In genomic region chr11:99371257-99371656, GRCh38 we compare ENCODE assay signal across 14 cellular contexts.
"Had no signal": no experiment of that assay in that cellular context is flagged by ENCODE, and none has a peak within 500 bp of the region (broad histone marks: within the 10 kb centered on the region; RNA-seq: fewer than 3 reads in every experiment).

No MANE protein-coding gene starts in this region.

- H3K4me3 ChIP-seq: body of pancreas, colonic mucosa, mucosa of descending colon, ovary had no signal

- H3K27me3 ChIP-seq: body of pancreas, colonic mucosa, ovary had no signal

- H3K36me3 ChIP-seq: colonic mucosa, ovary had no signal

- ATAC-seq: activated CD8-positive, alpha-beta memory T cell treated with anti-CD3 and anti-CD28 coated beads, Interleukin-2, amount 10 ng/mL, durations not matched to agents 7 days and 5 days; body of pancreas; mucosa of descending colon; naive thymus-derived CD8-positive, alpha-beta T cell; sciatic nerve had no signal

- DNase-seq: activated CD4-positive, alpha-beta memory T cell treated with anti-CD3 and anti-CD28 coated beads, Interleukin-2, amount 10 ng/mL, durations not matched to agents 7 days and 5 days; activated CD4-positive, alpha-beta T cell treated with anti-CD3 and anti-CD28 coated beads for 48 hours; activated CD8-positive, alpha-beta memory T cell treated with anti-CD3 and anti-CD28 coated beads, Interleukin-2, amount 10 ng/mL, durations not matched to agents 7 days and 5 days; central memory CD4-positive, alpha-beta T cell; colonic mucosa; naive thymus-derived CD8-positive, alpha-beta T cell; stimulated activated CD4-positive, alpha-beta T cell treated with anti-CD3 and anti-CD28 coated beads, Interleukin-12 subunit alpha, Interleukin-12 subunit beta, amount 100 ng/mL, for 4 hours; stimulated activated CD4-positive, alpha-beta T cell treated with anti-CD3 and anti-CD28 coated beads, Interleukin-1b, Interleukin-23, amount 100 ng/mL, for 48 hours; stimulated activated CD8-positive, alpha-beta memory T cell treated with anti-CD3 and anti-CD28 coated beads, Interleukin-4, amount 100 ng/mL, for 48 hours; stimulated activated naive CD4-positive, alpha-beta T cell had no signal

- H3K27ac ChIP-seq: body of pancreas, colonic mucosa, ovary had no signal

- H3K4me1 ChIP-seq: body of pancreas, colonic mucosa had no signal

- H3K9me3 ChIP-seq: body of pancreas, colonic mucosa, mucosa of descending colon, ovary had no signal
